Comparison of ENCODE assay signal across 8 cellular contexts in the genomic region with DNA sequence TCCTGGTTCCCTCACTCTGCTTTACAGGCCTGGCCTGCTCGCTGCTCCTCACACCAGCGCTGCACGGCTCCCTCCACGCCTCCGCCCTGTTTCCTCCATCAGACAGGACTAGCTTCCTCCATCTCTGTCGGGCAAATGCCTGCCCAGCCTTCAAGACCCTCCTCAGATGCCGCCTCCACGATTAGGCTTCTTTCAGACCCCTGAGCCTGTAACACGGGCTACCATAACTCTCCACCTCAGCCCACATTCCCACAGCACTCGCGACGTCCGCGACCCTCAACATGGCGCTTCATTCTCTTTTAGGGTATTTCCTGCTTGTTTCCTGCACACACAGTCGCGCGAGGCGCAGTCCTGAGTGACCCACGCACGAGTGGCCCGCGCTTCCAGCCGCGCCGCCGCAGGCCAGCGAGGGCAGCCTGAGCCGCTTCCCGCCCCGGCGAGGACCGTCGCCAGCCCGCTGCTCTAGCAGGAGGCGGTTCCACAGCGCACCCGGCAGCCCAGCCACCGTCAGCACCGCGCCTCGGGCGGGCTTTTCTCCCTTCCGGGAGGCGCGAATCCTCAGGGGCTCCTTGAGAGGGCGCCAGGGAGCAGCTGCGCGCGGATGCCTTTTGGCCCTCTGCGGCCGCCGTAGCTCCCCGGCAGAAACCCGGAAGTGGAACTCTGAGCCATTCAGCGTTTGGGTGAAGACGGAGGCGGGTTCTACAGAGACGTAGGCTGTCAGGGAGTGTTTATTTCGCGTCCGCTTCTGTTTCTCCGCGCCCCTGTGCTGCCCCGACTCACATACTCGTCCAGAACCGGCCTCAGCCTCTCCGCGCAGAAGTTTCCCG. TPM values are rescaled to one million over a fixed set of nuclear protein-coding genes. Genes with fewer than 3 reads are reported as not detected.
DNase-seq lines count a peak whose midpoint lies in the region; ATAC-seq and TF ChIP-seq lines count a peak whose summit lies in the region.

TSS of gene FRG1 (plus strand) at position 695 of the 827 bp plus-strand sequence. CDS start 138 bp downstream, outside the sequence.

- H3K36me3 ChIP-seq in trophoblast cell (ENCODE audit: control insufficient read depth in 1 of 2, insufficient read depth in 2 of 2, low read length in 2 of 2) (peaks cover 0 to 1% of the 10 kb centered on the region in 2 experiments), upper lobe of left lung (no peaks in the 10 kb centered on the region)

- peaks cover 8% of the 10 kb centered on the region for H3K79me1 ChIP-seq in trophoblast cell (ENCODE audit: low read length)

- H3K4me1 ChIP-seq in trophoblast cell (ENCODE audit: control insufficient read depth in 1 of 2, insufficient read depth in 2 of 2, low read length in 2 of 2) (no peaks in the 10 kb centered on the region), upper lobe of left lung (peaks cover 7 to 28% (median 16%) of the 10 kb centered on the region in 4 donors)

- no peak within 1 kb of the TSS for H3K23ac ChIP-seq in trophoblast cell (ENCODE audit: low read length)

- H4K8ac ChIP-seq in trophoblast cell (ENCODE audit: low read depth, low read length), result peak within 1 kb of the TSS; percentile 96

- H2AK5ac ChIP-seq in trophoblast cell (ENCODE audit: low read length), result no peak within 1 kb of the TSS

- H2BK5ac ChIP-seq in trophoblast cell (ENCODE audit: low read depth, low read length, poor library complexity), result peak within 1 kb of the TSS; percentile 36

- H4K91ac ChIP-seq in trophoblast cell (ENCODE audit: low read depth, low read length), result peak within 1 kb of the TSS; percentile 92

- peak in 3 of 4 donors; percentile 36 to 80 (median 53) for TF ChIP-seq POLR2A in upper lobe of left lung (IDR thresholded peaks at IDR 0.05)

- peak within 1 kb of the TSS; percentile 79 for H3K4me2 ChIP-seq in trophoblast cell (ENCODE audit: low read length)

- peak; percentile 100 for ATAC-seq in upper lobe of left lung (ENCODE audit: low FRiP score in 2 of 2)

- peak within 1 kb of the TSS; percentile 52 for H3K4ac ChIP-seq in trophoblast cell (ENCODE audit: low read depth, low read length)

- TF ChIP-seq CTCF in upper lobe of left lung (IDR thresholded peaks at IDR 0.05), result peak; percentile 87 to 97 (median 94)

- no peaks in the 10 kb centered on the region for H3K27me3 ChIP-seq in trophoblast cell (ENCODE audit: insufficient read depth, low read length)
- no peaks in the 10 kb centered on the region for H3K27me3 ChIP-seq in upper lobe of left lung

- H2BK12ac ChIP-seq in trophoblast cell (ENCODE audit: low read length), result no peak within 1 kb of the TSS

- H3K27ac ChIP-seq in trophoblast cell (ENCODE audit: low read depth, low read length) (peak within 1 kb of the TSS; percentile 90), upper lobe of left lung (peak within 1 kb of the TSS; percentile 89 to 95 (median 92))

- no peak within 1 kb of the TSS for H2BK120ac ChIP-seq in trophoblast cell (ENCODE audit: insufficient read depth, low read length, poor library complexity)

- peak; percentile 91 for DNase-seq in GM04504 (ENCODE audit: low read depth)
- DNase-seq in HCEC 1CT, result peak; percentile 81
- peak; percentile 82 for DNase-seq in NCI-H226
- DNase-seq in activated effector memory CD4-positive, alpha-beta T cell treated with anti-CD3 and anti-CD28 coated beads, Interleukin-2, amount 50 U/mL, for 16 hours, result peak; percentile 99
- peak; percentile 95 for DNase-seq in glomerular visceral epithelial cell (ENCODE audit: extremely low spot score)
- peak; percentile 92 to 97 for DNase-seq in trophoblast cell
- peak; percentile 95 to 99 for DNase-seq in upper lobe of left lung
- no peak for DNase-seq in DMS153 treated with DMSO at 0.1 percent for 48 hours (lab: John Stamatoyannopoulos, UW; ENCODE audit: unreplicated experiment)

- peaks cover 7% of the 10 kb centered on the region for H3K79me2 ChIP-seq in trophoblast cell (ENCODE audit: control insufficient read depth, insufficient read depth, low read length, poor library complexity)

- peak within 1 kb of the TSS; percentile 98 for H3K4me3 ChIP-seq in trophoblast cell (ENCODE audit: low read depth, low read length)
- peak within 1 kb of the TSS; percentile 87 to 97 (median 93) for H3K4me3 ChIP-seq in upper lobe of left lung

- peak within 1 kb of the TSS; percentile 92 for H3K14ac ChIP-seq in trophoblast cell (ENCODE audit: low read length)

- H3K18ac ChIP-seq in trophoblast cell (ENCODE audit: low read length), result peak within 1 kb of the TSS; percentile 81

- H2AFZ ChIP-seq in trophoblast cell (ENCODE audit: insufficient read depth, low read length, poor library complexity), result peak within 1 kb of the TSS; percentile 98

- peak within 1 kb of the TSS; percentile 99 for H3K9ac ChIP-seq in trophoblast cell (ENCODE audit: low read length)

- WGBS in trophoblast cell (ENCODE audit: extremely low coverage, insufficient coverage, insufficient read length), result no CpG with 5 or more reads among the region's 70 CpGs
- WGBS in upper lobe of left lung, 2 donors, result 6 to 7% methylated on average over 42 to 70 of the region's 70 CpGs

- peak in 1 of 4 donors; percentile 33 for TF ChIP-seq EP300 in upper lobe of left lung (IDR thresholded peaks at IDR 0.05)

- peak within 1 kb of the TSS; percentile 88 for H4K12ac ChIP-seq in trophoblast cell (ENCODE audit: low read depth, low read length)

- H3K9me3 ChIP-seq in trophoblast cell (ENCODE audit: insufficient read depth, low read depth, low read length), result no peaks in the 10 kb centered on the region
- H3K9me3 ChIP-seq in upper lobe of left lung, result no peaks in the 10 kb centered on the region

RNA-seq across cellular contexts. Expression of gene FRG1, which starts in this region (rescaled TPM):
- polyA plus RNA-seq in trophoblast cell (2013), result 74.4 and 80.8 TPM in 2 replicates
- 10 to 100 TPM; 21.3 to 50.1 (median 27.0) TPM for total RNA-seq in upper lobe of left lung
